In the genomic region with DNA sequence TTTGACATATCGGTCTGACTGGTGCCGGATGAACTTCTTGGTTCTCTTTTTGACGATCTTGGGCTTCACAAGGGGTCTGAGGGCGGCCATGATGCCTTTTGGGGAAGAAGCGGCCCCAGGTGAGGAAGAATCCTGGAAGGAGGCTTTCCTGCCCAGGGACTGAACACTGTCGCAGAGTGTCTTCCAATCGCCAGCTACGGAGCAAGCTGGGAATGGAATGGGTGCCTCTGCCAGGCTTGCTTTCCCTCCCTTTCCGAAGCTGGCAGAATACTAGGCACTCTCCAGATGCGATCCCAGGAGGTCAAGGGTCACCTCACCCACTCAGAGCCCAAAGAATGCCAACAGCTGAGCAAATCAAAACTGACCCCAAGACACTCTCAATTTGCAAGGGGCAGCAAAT, we compare ENCODE assay signal across 8 cellular contexts. TPM values are rescaled to one million over a fixed set of nuclear protein-coding genes. Genes with fewer than 3 reads are reported as not detected.
DNase-seq lines count a peak whose midpoint lies in the region; ATAC-seq and TF ChIP-seq lines count a peak whose summit lies in the region.
"Not testable (repeated sequence)": the region's sequence is repeated elsewhere in the genome, so short reads cannot be mapped to it uniquely, and the experiment has no call there.

No MANE protein-coding gene starts in this region.

- H4K20me1 ChIP-seq in DND-41 (ENCODE audit: insufficient read depth, low read length) = peaks cover 60% of the 10 kb centered on the region
- peaks cover 21% of the 10 kb centered on the region for H4K20me1 ChIP-seq in mammary epithelial cell (ENCODE audit: insufficient read depth, low read length)

- H3K36me3 Mint-ChIP-seq in activated CD4-positive, alpha-beta memory T cell treated with anti-CD3 and anti-CD28 coated beads, Interleukin-2, amount 10 ng/mL, durations not matched to agents 7 days and 5 days (ENCODE audit: low read depth) = peaks cover 59% of the 10 kb centered on the region
- peaks cover 17% of the 10 kb centered on the region for H3K36me3 Mint-ChIP-seq in memory B cell

- TF ChIP-seq POLR2A in NB4 (IDR thresholded peaks at IDR 0.05; ENCODE audit: extremely low read depth, insufficient read length) = not testable (repeated sequence)

- not testable (repeated sequence) for BruUV-seq in mammary epithelial cell (replicated peaks; lab: Mats Ljungman, UMichigan)

- WGBS in mammary epithelial cell (ENCODE audit: low coverage, missing lambda C conversion rate) = 26% methylated on average over 9 of the region's 10 CpGs
- WGBS in psoas muscle, 3 donors = 44 to 46% (median 45%) methylated on average over 10 of the region's 10 CpGs
- WGBS in urinary bladder = 61% methylated on average over 10 of the region's 10 CpGs

- H3K27ac Mint-ChIP-seq in activated CD4-positive, alpha-beta memory T cell treated with anti-CD3 and anti-CD28 coated beads, Interleukin-2, amount 10 ng/mL, durations not matched to agents 7 days and 5 days = peak overlapping the region; percentile 96
- peak overlapping the region; percentile 99 for H3K27ac Mint-ChIP-seq in memory B cell

- H3K27ac ChIP-seq in DND-41 (ENCODE audit: low read length) (peak overlapping the region; percentile 92), mammary epithelial cell (ENCODE audit: insufficient read depth, low read depth, low read length) (peak overlapping the region; percentile 97), psoas muscle (peak overlapping the region; percentile 85)
- H3K27ac ChIP-seq in urinary bladder (ENCODE audit: low read depth) = not testable (repeated sequence)

- peaks cover 58% of the 10 kb centered on the region for H3K79me2 ChIP-seq in DND-41 (ENCODE audit: insufficient read depth, low read length)
- peaks cover 62% of the 10 kb centered on the region for H3K79me2 ChIP-seq in mammary epithelial cell (ENCODE audit: insufficient read depth, low read length)

- not testable (repeated sequence) for H3K9me3 Mint-ChIP-seq in activated CD4-positive, alpha-beta memory T cell treated with anti-CD3 and anti-CD28 coated beads, Interleukin-2, amount 10 ng/mL, durations not matched to agents 7 days and 5 days; memory B cell

- H3K27me3 Mint-ChIP-seq in activated CD4-positive, alpha-beta memory T cell treated with anti-CD3 and anti-CD28 coated beads, Interleukin-2, amount 10 ng/mL, durations not matched to agents 7 days and 5 days; memory B cell: not testable (repeated sequence)

- H3K36me3 ChIP-seq in DND-41 (ENCODE audit: insufficient read depth, low read length) (peaks cover 62% of the 10 kb centered on the region), mammary epithelial cell (ENCODE audit: insufficient read depth, low read length) (peaks cover 24% of the 10 kb centered on the region), psoas muscle (ENCODE audit: insufficient read depth in 1 of 2, low read depth in 1 of 2) (peaks cover 26 to 50% of the 10 kb centered on the region in 2 donors)
- H3K36me3 ChIP-seq in urinary bladder (ENCODE audit: insufficient read depth) = not testable (repeated sequence)

- H3K4me3 ChIP-seq in DND-41 (ENCODE audit: low read depth in 1 of 2, low read length in 2 of 2) (peak overlapping the region; percentile 80 to 94; a peak in 3 of 4 replicates), NB4 (ENCODE audit: low read depth, low read length) (peak overlapping the region; percentile 100), mammary epithelial cell (replicated peaks in 1 of 3; ENCODE audit: insufficient read depth in 1 of 3, low read depth in 2 of 3, low read length in 3 of 3) (peak overlapping the region; percentile 89 to 91 (median 89)), foreskin fibroblast (ENCODE audit: low read depth in 1 of 2, low read length in 2 of 2) (peak overlapping the region; percentile 66 to 98), psoas muscle (peak overlapping the region; percentile 98), urinary bladder (ENCODE audit: low read depth, low read length) (peak overlapping the region; percentile 73)

- not testable (repeated sequence) for ATAC-seq in DND-41 (ENCODE audit: insufficient read depth, low read depth); memory B cell (ENCODE audit: low read depth); psoas muscle

- H3K4me2 ChIP-seq in DND-41 (ENCODE audit: insufficient read depth, low read length) = peak overlapping the region; percentile 82
- H3K4me2 ChIP-seq in mammary epithelial cell (ENCODE audit: insufficient read depth, low read depth, low read length) = peak overlapping the region; percentile 86

- POLR2A ChIA-PET in activated CD4-positive, alpha-beta memory T cell treated with anti-CD3 and anti-CD28 coated beads, Interleukin-2, amount 10 ng/mL, durations not matched to agents 7 days and 5 days (lab: Charles Lee) = interaction anchor here (0.8 to 2.2 kb wide), 6 partner anchors 10 to 176 kb away, joined by 3 to 12 read pairs (median 6); a partner anchor contains a TSS

- not testable (repeated sequence) for H3K9me3 ChIP-seq in DND-41 (ENCODE audit: insufficient read depth, low read length, severe bottlenecking); mammary epithelial cell (replicated peaks; ENCODE audit: insufficient read depth, low read length); psoas muscle

- not testable (repeated sequence) for DNase-seq in DND-41; NB4 (ENCODE audit: low read depth); activated CD4-positive, alpha-beta memory T cell treated with anti-CD3 and anti-CD28 coated beads, Interleukin-2, amount 10 ng/mL, durations not matched to agents 7 days and 5 days; mammary epithelial cell; foreskin fibroblast; memory B cell (ENCODE audit: low spot score in 2 of 2); psoas muscle

- dilution Hi-C loops in mammary epithelial cell (cut with HindIII; ENCODE audit: low sequenced_read_pairs) = not testable (repeated sequence)

- CTCF ChIA-PET in activated CD4-positive, alpha-beta memory T cell treated with anti-CD3 and anti-CD28 coated beads, Interleukin-2, amount 10 ng/mL, durations not matched to agents 7 days and 5 days (lab: Charles Lee) = interaction anchor here (0.6 to 3.4 kb wide), 8 partner anchors 14 to 1338 kb away, joined by 3 to 23 read pairs (median 4); a partner anchor contains a TSS
- CTCF ChIA-PET in mammary epithelial cell (lab: Charles Lee; ENCODE audit: low non-redundant PET) = not testable (repeated sequence)

- intact Hi-C loops in mammary epithelial cell (cut with micrococcal nuclease) = loop anchor here (5.0 kb wide), 1 partner anchor 178 kb away; a partner anchor contains a TSS
- intact Hi-C loops in psoas muscle (cut with DNase I) = not testable (repeated sequence)

- not testable (repeated sequence) for H3K27me3 ChIP-seq in DND-41 (ENCODE audit: insufficient read depth, low read length, poor library complexity); mammary epithelial cell (ENCODE audit: insufficient read depth, low read length); psoas muscle (ENCODE audit: insufficient read depth in 3 of 3, low read length in 2 of 3)

- not testable (repeated sequence) for TF ChIP-seq CTCF in DND-41 (IDR thresholded peaks at IDR 0.05; ENCODE audit: borderline replicate concordance, extremely low read depth, low read length, poor library complexity, severe bottlenecking); NB4 (IDR thresholded peaks at IDR 0.05; ENCODE audit: low read depth, low read length); mammary epithelial cell (conservative IDR thresholded peaks at IDR 0.05 in 1 of 2, IDR thresholded peaks at IDR 0.05 in 1 of 2; ENCODE audit: extremely low read depth in 1 of 2, insufficient read depth in 1 of 2, low read depth in 1 of 2, low read length in 2 of 2); foreskin fibroblast (IDR thresholded peaks at IDR 0.05; ENCODE audit: low read depth, low read length); psoas muscle (IDR thresholded peaks at IDR 0.05)

- H3K4me3 Mint-ChIP-seq in activated CD4-positive, alpha-beta memory T cell treated with anti-CD3 and anti-CD28 coated beads, Interleukin-2, amount 10 ng/mL, durations not matched to agents 7 days and 5 days = peak overlapping the region; percentile 97
- peak overlapping the region; percentile 95 for H3K4me3 Mint-ChIP-seq in memory B cell

- in situ Hi-C loops in mammary epithelial cell (cut with MboI; ENCODE audit: low sequenced_read_pairs in 2 of 2) = not testable (repeated sequence)

- H3K9ac ChIP-seq in DND-41 (ENCODE audit: low read depth, low read length) (peak overlapping the region; percentile 91), mammary epithelial cell (ENCODE audit: insufficient read depth, low read length) (peak overlapping the region; percentile 95)

- H3K4me1 Mint-ChIP-seq in activated CD4-positive, alpha-beta memory T cell treated with anti-CD3 and anti-CD28 coated beads, Interleukin-2, amount 10 ng/mL, durations not matched to agents 7 days and 5 days = peaks cover 46% of the 10 kb centered on the region
- H3K4me1 Mint-ChIP-seq in memory B cell = peaks cover 35% of the 10 kb centered on the region

- peaks cover 39% of the 10 kb centered on the region for H3K4me1 ChIP-seq in DND-41 (ENCODE audit: insufficient read depth, low read length)
- peaks cover 23% of the 10 kb centered on the region for H3K4me1 ChIP-seq in mammary epithelial cell (ENCODE audit: insufficient read depth, low read length)
- H3K4me1 ChIP-seq in psoas muscle = peaks cover 42% of the 10 kb centered on the region
- not testable (repeated sequence) for H3K4me1 ChIP-seq in urinary bladder (ENCODE audit: insufficient read depth)

- H2AFZ ChIP-seq in DND-41 (ENCODE audit: low read depth, low read length); mammary epithelial cell (ENCODE audit: low read depth, low read length): not testable (repeated sequence)

RNA-seq across cellular contexts. Expression of a gene that starts 1.2 kb away (rescaled TPM):
- total RNA-seq in activated CD4-positive, alpha-beta memory T cell treated with anti-CD3 and anti-CD28 coated beads, Interleukin-2, amount 10 ng/mL, durations not matched to agents 7 days and 5 days = 1,000 to 10,000 TPM; 1,634 to 1,730 TPM
- total RNA-seq in mammary epithelial cell (1,000 to 10,000 TPM in 1 of 2 donors, 100 to 1,000 TPM in 1; 686 to 1,631 TPM), psoas muscle (1,000 to 10,000 TPM; 1,418 to 1,919 (median 1,477) TPM), urinary bladder (2,355 TPM)
- polyA plus RNA-seq in mammary epithelial cell (2,092 TPM), psoas muscle (1,000 to 10,000 TPM; 2,325 to 2,939 (median 2,347) TPM), urinary bladder (2,449 TPM)
- polyA minus RNA-seq in mammary epithelial cell = 770 TPM

RNA-seq across cellular contexts. Expression of a gene that starts 43.7 kb away (rescaled TPM):
- total RNA-seq in activated CD4-positive, alpha-beta memory T cell treated with anti-CD3 and anti-CD28 coated beads, Interleukin-2, amount 10 ng/mL, durations not matched to agents 7 days and 5 days = under 1 TPM in 1 of 2 experiments, not detected in 1; 0.15 TPM
- 1 to 10 TPM in 1 of 2 donors, under 1 TPM in 1; 0.42 to 1.7 TPM for total RNA-seq in mammary epithelial cell
- 0.19 TPM for polyA plus RNA-seq in mammary epithelial cell
- not detected for polyA minus RNA-seq in mammary epithelial cell
- total RNA-seq in psoas muscle = 100 to 1,000 TPM; 128 to 220 (median 138) TPM
- 10 to 100 TPM in 2 of 3 donors, 1 to 10 TPM in 1; 3.7 to 65.3 (median 48.8) TPM for polyA plus RNA-seq in psoas muscle
- total RNA-seq in urinary bladder = 10.7 TPM
- 10.8 TPM for polyA plus RNA-seq in urinary bladder

Comparison
In these comparisons a context has a peak if more than half of its experiments do, and no peak if none do; other contexts are left out.
1. RNA of a gene that starts 43.7 kb away (total RNA-seq): 128 to 220 TPM in psoas muscle; 10.7 TPM in urinary bladder (single experiment), 0.42 to 1.7 TPM in mammary epithelial cell and 0.15 TPM in activated CD4-positive, alpha-beta memory T cell treated with anti-CD3 and anti-CD28 coated beads, Interleukin-2, amount 10 ng/mL, durations not matched to agents 7 days and 5 days; every median in the first group is over 10 times any median in the second.
2. Peak in every context shown above with its lines, with median percentiles within 50 percentile points of each other: H3K4me3 ChIP-seq.